In the genomic region with DNA sequence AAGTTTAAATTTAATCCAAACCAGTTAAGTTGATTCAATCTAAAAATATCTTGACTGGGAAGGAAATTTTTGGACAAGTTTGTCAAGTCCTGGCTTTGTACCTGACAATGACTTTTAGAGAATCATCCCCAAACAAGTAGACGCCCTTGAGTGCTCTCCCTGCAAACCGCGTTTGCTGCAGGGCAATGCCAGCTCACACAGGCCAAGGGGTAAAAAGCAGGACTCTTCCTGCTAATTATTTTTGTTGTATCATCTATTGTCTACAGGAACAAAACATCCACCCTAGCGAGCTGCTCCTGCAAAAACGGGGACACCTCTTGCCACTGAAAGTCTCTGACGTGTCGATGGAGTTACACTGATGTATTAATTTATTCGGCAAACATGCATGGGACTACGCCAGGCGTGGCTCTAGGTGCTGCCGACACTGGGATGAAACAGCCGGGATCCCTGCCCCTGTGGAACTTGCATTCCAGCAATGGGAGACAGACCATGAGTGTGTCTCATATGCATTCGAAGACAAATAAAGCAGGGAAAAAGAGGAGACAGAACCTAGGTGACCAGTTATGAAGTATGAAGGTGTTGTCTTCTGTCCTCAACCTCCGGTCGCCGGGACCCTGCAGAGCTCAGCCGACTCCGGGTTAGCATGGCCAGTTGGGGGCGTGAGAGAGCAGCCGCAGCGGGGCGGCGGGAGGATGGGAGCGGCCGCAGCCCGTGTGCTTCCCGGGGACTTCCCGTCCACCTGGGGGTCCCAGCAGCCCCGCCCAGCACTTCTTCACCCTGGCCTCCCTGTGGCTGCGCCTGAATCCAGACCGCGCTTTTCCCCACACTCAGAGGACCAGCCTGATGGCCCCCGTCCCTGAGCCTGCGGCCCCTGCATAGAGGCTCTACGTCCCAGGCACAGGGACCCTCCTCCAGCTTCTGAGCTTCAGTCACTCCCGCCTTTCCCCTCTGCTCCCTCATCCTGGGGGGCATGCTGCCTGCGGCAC, we compare ENCODE assay signal across 8 cellular contexts. TPM values are rescaled to one million over a fixed set of nuclear protein-coding genes. Genes with fewer than 3 reads are reported as not detected.
DNase-seq lines count a peak whose midpoint lies in the region; ATAC-seq and TF ChIP-seq lines count a peak whose summit lies in the region.

No MANE protein-coding gene starts in this region.

- 25 to 42% (median 32%) methylated on average over 24 to 37 of the region's 37 CpGs for WGBS in heart left ventricle, 4 donors

- H3K27ac Mint-ChIP-seq in progenitor cell of endocrine pancreas = no peak overlapping the region

- H3K27me3 ChIP-seq in HUES6 (ENCODE audit: control insufficient read depth, insufficient read depth, low read length) (peaks cover 4% of the 10 kb centered on the region; the same call in 1 of the 2 replicates), heart left ventricle (peaks cover 0 to 8% (median 0%) of the 10 kb centered on the region in 9 donors)

- no peaks in the 10 kb centered on the region for H3K9me3 Mint-ChIP-seq in progenitor cell of endocrine pancreas (ENCODE audit: low read depth)

- H3K36me3 Mint-ChIP-seq in progenitor cell of endocrine pancreas (ENCODE audit: insufficient read depth) = peaks cover 7% of the 10 kb centered on the region

- H3K4me1 ChIP-seq in HUES6 (ENCODE audit: control insufficient read depth, insufficient read depth, low read length) (0 out of 2 replicates have a peak, but pooled peaks cover 3% of the 10 kb centered on the region), heart left ventricle (peaks cover 0 to 9% (median 0%) of the 10 kb centered on the region in 12 donors)

- TF ChIP-seq POLR2A in heart left ventricle (IDR thresholded peaks at IDR 0.05) = no peak

- H3K36me3 ChIP-seq in HUES6 (ENCODE audit: control insufficient read depth, insufficient read depth, low read length) (no peaks in the 10 kb centered on the region), heart left ventricle (no peaks in the 10 kb centered on the region)

- ATAC-seq in heart left ventricle (peak; percentile 37 to 83 (median 82)), HG03354 (IDR thresholded peaks at IDR 0.05; ENCODE audit: poor library complexity, severe bottlenecking, unreplicated experiment) (no peak)

- peak overlapping the region; percentile 18 for H3K9ac ChIP-seq in HUES6 (ENCODE audit: low read length)

- TF ChIP-seq CTCF in heart left ventricle (IDR thresholded peaks at IDR 0.05) = peak; percentile 48 to 76 (median 64)
- peak; percentile 71 for TF ChIP-seq CTCF in progenitor cell of endocrine pancreas (IDR thresholded peaks at IDR 0.05; ENCODE audit: unreplicated experiment)

- H3K4me1 Mint-ChIP-seq in progenitor cell of endocrine pancreas (ENCODE audit: low read depth) = no peaks in the 10 kb centered on the region

- intact Hi-C loops in heart left ventricle (cut with DNase I) = loop anchor here in 3 of 10 donors (5.0 to 10.0 kb wide), 3 partner anchors 62 to 1491 kb away; no protein-coding TSS in a partner anchor

- H3K27ac ChIP-seq in HUES6 (ENCODE audit: low read depth, low read length) (no peak overlapping the region), heart left ventricle (no peak overlapping the region)

- in situ Hi-C loops in ACHN (cut with HindIII; ENCODE audit: low pct_ligation_motif_present, low pct_unique_long_range_greater_than_20kb, low sequenced_read_pairs) = no loop called here

- H3K4me3 Mint-ChIP-seq in progenitor cell of endocrine pancreas (ENCODE audit: low read depth) = no peak overlapping the region

- DNase-seq in ACHN (peak; percentile 57), heart left ventricle (peak in 3 of 5 donors; percentile 22 to 66 (median 48)), progenitor cell of endocrine pancreas (ENCODE audit: low spot score, unreplicated experiment) (no peak), T-helper 9 cell (no peak), DMS153 (lab: John Stamatoyannopoulos, UW) (no peak)
- peak; percentile 66 to 67 for DNase-seq in activated T-cell treated with anti-CD3 and anti-CD28 coated beads, Interleukin-2, amount 50 U/mL, for 48 hours

- H3K27me3 Mint-ChIP-seq in progenitor cell of endocrine pancreas = peaks cover 14% of the 10 kb centered on the region

- H3K9me3 ChIP-seq in HUES6 (ENCODE audit: control insufficient read depth, insufficient read depth, low read depth, low read length) (no peaks in the 10 kb centered on the region), heart left ventricle (peaks cover 0 to 4% (median 0%) of the 10 kb centered on the region in 12 donors)

- H3K4me3 ChIP-seq in HUES6 (ENCODE audit: low read depth, low read length) (peak overlapping the region; percentile 57), heart left ventricle (peak overlapping the region in 7 of 12 donors; percentile 13 to 35 (median 30))

RNA-seq across cellular contexts. Expression of gene ID2, which starts 11.2 kb away (rescaled TPM):
- total RNA-seq in heart left ventricle (100 to 1,000 TPM in 1 of 9 donors, 10 to 100 TPM in 8; 17.3 to 121 (median 25.5) TPM), progenitor cell of endocrine pancreas (292 and 304 TPM in 2 replicates)
- polyA plus RNA-seq in heart left ventricle = 10 to 100 TPM; 44.9 to 92.0 TPM

Comparison
In these comparisons a context has a peak if more than half of its experiments do, and no peak if none do; other contexts are left out.
1. DNase-seq: peak in ACHN (single experiment), activated T-cell treated with anti-CD3 and anti-CD28 coated beads, Interleukin-2, amount 50 U/mL, for 48 hours (2 of 2) and heart left ventricle (3 of 5); none in progenitor cell of endocrine pancreas (single experiment), T-helper 9 cell (single experiment) and DMS153 (single experiment).